ENCODE assay signal across 8 cellular contexts in the genomic region with DNA sequence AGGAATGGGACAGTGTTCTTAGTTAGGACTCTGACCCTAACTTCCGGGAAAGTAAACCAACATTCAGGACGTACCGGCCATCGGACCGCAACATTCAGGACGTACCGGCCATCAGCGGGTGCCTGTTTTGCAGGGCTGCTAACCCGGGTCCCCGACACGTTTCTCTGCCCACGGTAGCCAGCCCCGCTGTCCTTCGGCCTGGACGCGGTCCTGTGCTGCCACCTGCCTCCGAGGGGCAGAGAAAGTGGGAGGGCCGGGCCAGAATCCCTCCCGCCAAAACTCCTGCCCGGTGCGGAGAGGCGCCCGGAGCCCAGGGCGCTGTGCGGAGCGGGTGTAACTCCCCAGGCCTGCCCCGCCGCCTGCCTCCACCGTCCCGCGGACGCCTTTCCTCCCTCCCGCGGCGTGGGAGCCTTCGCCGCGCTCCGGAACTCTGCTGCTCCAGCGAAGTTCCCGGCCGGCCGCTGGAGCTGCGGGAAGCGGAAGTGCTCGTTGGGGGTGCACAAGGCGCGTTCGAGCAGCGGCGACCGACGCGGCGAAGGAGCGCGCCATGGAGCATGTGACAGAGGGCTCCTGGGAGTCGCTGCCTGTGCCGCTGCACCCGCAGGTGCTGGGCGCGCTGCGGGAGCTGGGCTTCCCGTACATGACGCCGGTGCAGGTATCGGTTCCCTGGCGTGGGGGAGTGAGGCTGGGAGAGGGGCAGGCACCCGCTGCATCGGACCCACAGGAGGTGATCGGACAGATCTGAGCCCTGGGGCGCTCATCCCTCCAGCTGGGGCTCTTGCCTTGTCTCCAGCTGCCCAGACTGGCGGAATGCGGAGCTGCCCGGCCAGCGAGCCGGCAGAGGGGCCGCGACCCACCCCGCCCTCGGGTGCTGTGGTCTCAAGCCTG. TPM values are rescaled to one million over a fixed set of nuclear protein-coding genes. Genes with fewer than 3 reads are reported as not detected.
DNase-seq lines count a peak whose midpoint lies in the region; ATAC-seq and TF ChIP-seq lines count a peak whose summit lies in the region.

A gene with protein sequence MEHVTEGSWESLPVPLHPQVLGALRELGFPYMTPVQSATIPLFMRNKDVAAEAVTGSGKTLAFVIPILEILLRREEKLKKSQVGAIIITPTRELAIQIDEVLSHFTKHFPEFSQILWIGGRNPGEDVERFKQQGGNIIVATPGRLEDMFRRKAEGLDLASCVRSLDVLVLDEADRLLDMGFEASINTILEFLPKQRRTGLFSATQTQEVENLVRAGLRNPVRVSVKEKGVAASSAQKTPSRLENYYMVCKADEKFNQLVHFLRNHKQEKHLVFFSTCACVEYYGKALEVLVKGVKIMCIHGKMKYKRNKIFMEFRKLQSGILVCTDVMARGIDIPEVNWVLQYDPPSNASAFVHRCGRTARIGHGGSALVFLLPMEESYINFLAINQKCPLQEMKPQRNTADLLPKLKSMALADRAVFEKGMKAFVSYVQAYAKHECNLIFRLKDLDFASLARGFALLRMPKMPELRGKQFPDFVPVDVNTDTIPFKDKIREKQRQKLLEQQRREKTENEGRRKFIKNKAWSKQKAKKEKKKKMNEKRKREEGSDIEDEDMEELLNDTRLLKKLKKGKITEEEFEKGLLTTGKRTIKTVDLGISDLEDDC (plus strand): TSS at position 498 of the 888 bp plus-strand sequence. CDS start 50 bp downstream, at position 548.

- CTCF ChIA-PET in AG04450 (lab: Charles Lee), result interaction anchor here (1.3 kb wide), 1 partner anchor 17 kb away, joined by 4 read pairs; no protein-coding TSS in a partner anchor

- peak within 1 kb of the TSS; percentile 100 for H3K4me3 ChIP-seq in AG04450 (ENCODE audit: low read depth, low read length)

- peak; percentile 47 for DNase-seq in AG04450 (ENCODE audit: low read depth, low spot score)
- DNase-seq in NCI-H2196 treated with DMSO at 0.1 percent for 48 hours (lab: John Stamatoyannopoulos, UW; ENCODE audit: unreplicated experiment), result peak; percentile 76
- DNase-seq in cerebellar cortex (ENCODE audit: low spot score), result peak; percentile 83
- DNase-seq in kidney glomerular epithelial cell (lab: John Stamatoyannopoulos, UW), result peak; percentile 44
- peak; percentile 58 to 70 for DNase-seq in stimulated activated CD4-positive, alpha-beta T cell treated with anti-CD3 and anti-CD28 coated beads, Interleukin-1b, Interleukin-23, amount 100 ng/mL, for 1 hour (ENCODE audit: low read depth in 2 of 2)

- H3K27ac ChIP-seq in AG04450 (ENCODE audit: low read depth, low read length), result peak within 1 kb of the TSS; percentile 80

- ATAC-seq in GM18861 (IDR thresholded peaks at IDR 0.05; ENCODE audit: unreplicated experiment) (peak; percentile 83), HG03095 (IDR thresholded peaks at IDR 0.05; ENCODE audit: unreplicated experiment) (peak; percentile 78)
- peak; percentile 95 to 96 for ATAC-seq in activated CD4-positive, CD25-positive, alpha-beta regulatory T cell treated with anti-CD3 and anti-CD28 coated beads, Interleukin-2, amount 50 U/mL, for 24 hours

- no peaks in the 10 kb centered on the region for H3K27me3 ChIP-seq in AG04450 (ENCODE audit: control insufficient read depth, insufficient read depth, low read length)

- H3K9me3 ChIP-seq in AG04450 (ENCODE audit: control insufficient read depth, insufficient read depth, low read length), result peaks cover 4% of the 10 kb centered on the region; the same call in 1 of the 2 replicates

- TF ChIP-seq CTCF in AG04450 (IDR thresholded peaks at IDR 0.05; ENCODE audit: low read depth, low read length), result peak; percentile 38

- POLR2A ChIA-PET in AG04450 (lab: Yijun Ruan, JAX), result interaction anchor here (0.6 to 1.0 kb wide), 4 partner anchors 32 to 596 kb away, joined by 3 to 4 read pairs (median 4); a partner anchor contains a TSS

RNA-seq across cellular contexts. Expression of the gene that starts here (rescaled TPM):
- polyA plus RNA-seq in AG04450 (2011; rRNA removed), result 12.6 and 15.4 TPM in 2 replicates
- 11.5 and 12.6 TPM in 2 replicates for polyA minus RNA-seq in AG04450 (2011; rRNA and poly(A)+ RNA removed)

Comparison
In these comparisons a context has a peak if more than half of its experiments do, and no peak if none do; other contexts are left out.
1. Peak in every context shown above with its lines: DNase-seq, ATAC-seq, H3K4me3 ChIP-seq and H3K27ac ChIP-seq.